ENCODE assay signal across 14 cellular contexts in genomic region chr12:2892246-2892645, GRCh38. TPM values are rescaled to one million over a fixed set of nuclear protein-coding genes. Genes with fewer than 3 reads are reported as not detected.
DNase-seq lines count a peak whose midpoint lies in the region; ATAC-seq and TF ChIP-seq lines count a peak whose summit lies in the region.
"Had no signal": no experiment of that assay in that cellular context is flagged by ENCODE, and none has a peak within 500 bp of the region (broad histone marks: within the 10 kb centered on the region; RNA-seq: fewer than 3 reads in every experiment).

No MANE protein-coding gene starts in this region.

- peak overlapping the region; percentile 80; the same call in 1 of the 2 replicates for H3K4me3 ChIP-seq in PC-9
- peak overlapping the region; percentile 74 to 95 (median 76) for H3K4me3 ChIP-seq in esophagus muscularis mucosa
- H3K4me3 ChIP-seq in skeletal muscle cell (ENCODE audit: low read depth, low read length), result peak overlapping the region; percentile 81
- H3K4me3 ChIP-seq: lung had no signal

- H3K4me1 ChIP-seq in PC-9 (replicated peaks; ENCODE audit: insufficient read depth) (peaks cover 42% of the 10 kb centered on the region), esophagus muscularis mucosa (peaks cover 23 to 64% (median 59%) of the 10 kb centered on the region in 4 donors)

- no peaks in the 10 kb centered on the region for H3K9me3 Mint-ChIP-seq in T-helper 2 cell treated with Interferon-gamma antibody and Interleukin-4, amounts not matched to agents 5 μg/mL and 100 μg/mL, for 36 hours
- H3K9me3 Mint-ChIP-seq: activated T-helper 2 cell treated with anti-CD3 and anti-CD28 coated beads, Interferon-gamma antibody, Interleukin-2, Interleukin-4, amounts not matched to agents 10 μg/mL and 5 μg/mL and 100 μg/mL, durations not matched to agents 14 hours and 24 hours and 36 hours had no signal

- H3K9me2 ChIP-seq in PC-9 (ENCODE audit: insufficient read depth), result no peaks in the 10 kb centered on the region

- peak overlapping the region; percentile 74 for H3K27ac ChIP-seq in PC-9
- H3K27ac ChIP-seq in esophagus muscularis mucosa (replicated peaks in 1 of 4), result peak overlapping the region; percentile 72 to 97 (median 96)

- no peaks in the 10 kb centered on the region; the same call in none of the 2 replicates for H4K20me1 ChIP-seq in PC-9 (ENCODE audit: insufficient read depth)

- WGBS in esophagus muscularis mucosa, result 74% methylated on average over 12 of the region's 12 CpGs

- peak overlapping the region; percentile 38 for H3K4me3 Mint-ChIP-seq in T-helper 2 cell treated with Interferon-gamma antibody and Interleukin-4, amounts not matched to agents 5 μg/mL and 100 μg/mL, for 36 hours

- H3K4me2 ChIP-seq in PC-9, result peak overlapping the region; percentile 85

- ATAC-seq in GM21526 (IDR thresholded peaks at IDR 0.05; ENCODE audit: low FRiP score, unreplicated experiment), result no peak
- ATAC-seq in HG03439 (IDR thresholded peaks at IDR 0.05; ENCODE audit: unreplicated experiment), result no peak

- H3K36me3 ChIP-seq in PC-9 (ENCODE audit: low read depth), result no peaks in the 10 kb centered on the region
- peaks cover 0 to 9% (median 0%) of the 10 kb centered on the region in 4 donors for H3K36me3 ChIP-seq in esophagus muscularis mucosa

- H3K36me3 Mint-ChIP-seq in T-helper 2 cell treated with Interferon-gamma antibody and Interleukin-4, amounts not matched to agents 5 μg/mL and 100 μg/mL, for 36 hours (ENCODE audit: low read depth), result peaks cover 21% of the 10 kb centered on the region

- peaks cover 18% of the 10 kb centered on the region for H3K4me1 Mint-ChIP-seq in T-helper 2 cell treated with Interferon-gamma antibody and Interleukin-4, amounts not matched to agents 5 μg/mL and 100 μg/mL, for 36 hours (ENCODE audit: low read depth)

- no peak overlapping the region for H2AFZ ChIP-seq in PC-9

- no peaks in the 10 kb centered on the region for H3K9me3 ChIP-seq in PC-9 (ENCODE audit: insufficient read depth, low read depth)
- no peaks in the 10 kb centered on the region for H3K9me3 ChIP-seq in esophagus muscularis mucosa

- POLR2A ChIA-PET in PC-9 (lab: Charles Lee; ENCODE audit: unreplicated experiment), result interaction anchor here (0.5 to 0.7 kb wide), 4 partner anchors 8 to 125 kb away, joined by 4 to 22 read pairs (median 6); no protein-coding TSS in a partner anchor

- no peak for DNase-seq in T-helper 2 cell treated with Interferon-gamma antibody and Interleukin-4, amounts not matched to agents 5 μg/mL and 100 μg/mL, for 36 hours (ENCODE audit: low spot score)
- no peak for DNase-seq in T-helper 2 cell
- DNase-seq in PC-9, result no peak
- DNase-seq in esophagus muscularis mucosa (ENCODE audit: extremely low spot score), result no peak
- DNase-seq in skeletal muscle cell (ENCODE audit: low read depth), result no peak
- no peak for DNase-seq in NCI-H2196 treated with DMSO at 0.1 percent for 48 hours (lab: John Stamatoyannopoulos, UW; ENCODE audit: unreplicated experiment)
- DNase-seq: 8988T; NCI-H1092 treated with DMSO at 0.1 percent for 48 hours; stimulated activated CD4-positive, alpha-beta T cell treated with anti-CD3 and anti-CD28 coated beads, Interleukin-15, amount 100 ng/mL, for 24 hours had no signal

- H3K27me3 ChIP-seq in PC-9 (ENCODE audit: insufficient read depth, low read depth) (no peaks in the 10 kb centered on the region), esophagus muscularis mucosa (no peaks in the 10 kb centered on the region)

- TF ChIP-seq CTCF in PC-9 (conservative IDR thresholded peaks at IDR 0.05) (no peak), esophagus muscularis mucosa (IDR thresholded peaks at IDR 0.05) (no peak)

- CTCF ChIA-PET in PC-9 (lab: Charles Lee), result interaction anchor here (0.6 kb wide), 1 partner anchor 1372 kb away, joined by 3 read pairs; no protein-coding TSS in a partner anchor

- BruUV-seq in PC-9 (replicated peaks; lab: Mats Ljungman, UMichigan), result no TSS peak

- no peak overlapping the region for H3K27ac Mint-ChIP-seq in T-helper 2 cell treated with Interferon-gamma antibody and Interleukin-4, amounts not matched to agents 5 μg/mL and 100 μg/mL, for 36 hours
- H3K27ac Mint-ChIP-seq: activated T-helper 2 cell treated with anti-CD3 and anti-CD28 coated beads, Interferon-gamma antibody, Interleukin-2, Interleukin-4, amounts not matched to agents 10 μg/mL and 5 μg/mL and 100 μg/mL, durations not matched to agents 14 hours and 24 hours and 36 hours had no signal

- peaks cover 4% of the 10 kb centered on the region for H3K27me3 Mint-ChIP-seq in T-helper 2 cell treated with Interferon-gamma antibody and Interleukin-4, amounts not matched to agents 5 μg/mL and 100 μg/mL, for 36 hours (ENCODE audit: low read depth)

- TF ChIP-seq POLR2A in esophagus muscularis mucosa (IDR thresholded peaks at IDR 0.05; ENCODE audit: low read depth), result no peak

- H3K79me2 ChIP-seq in PC-9 (ENCODE audit: low read depth), result peaks cover 43% of the 10 kb centered on the region

- peaks cover 46% of the 10 kb centered on the region for H3F3A ChIP-seq in PC-9 (ENCODE audit: insufficient read depth, low read depth)

- no peak for TF ChIP-seq EP300 in esophagus muscularis mucosa (IDR thresholded peaks at IDR 0.05)

- intact Hi-C loops in PC-9 (cut with micrococcal nuclease; ENCODE audit: unreplicated experiment), result no loop called here
- intact Hi-C loops in esophagus muscularis mucosa (cut with DNase I), result no loop called here

RNA-seq across cellular contexts. Expression of gene TULP3, which starts 1.6 kb away (rescaled TPM):
- total RNA-seq in PC-9 (2021) (39.0 and 54.6 TPM in 2 replicates), esophagus muscularis mucosa (10 to 100 TPM; 19.1 to 35.7 (median 27.4) TPM)

RNA-seq across cellular contexts. Expression of gene RHNO1, which starts 15.2 kb away (rescaled TPM):
- 60.1 and 77.9 TPM in 2 replicates for total RNA-seq in PC-9 (2021)
- total RNA-seq in esophagus muscularis mucosa, result 1 to 10 TPM; 7.1 to 9.7 (median 8.9) TPM

RNA-seq across cellular contexts. Expression of gene FOXM1, which starts 15.3 kb away (rescaled TPM):
- total RNA-seq in PC-9 (2021), result 161 and 225 TPM in 2 replicates
- 1 to 10 TPM in 1 of 4 donors, under 1 TPM in 2, not detected in 1; under 0.01 to 1.4 (median 0.17) TPM for total RNA-seq in esophagus muscularis mucosa

RNA-seq across cellular contexts. Expression of gene TEX52, which starts 35.4 kb away (rescaled TPM):
- not detected in 2 replicates for total RNA-seq in PC-9 (2021)
- total RNA-seq in esophagus muscularis mucosa, result not detected
- total RNA-seq: activated T-helper 2 cell treated with anti-CD3 and anti-CD28 coated beads, Interferon-gamma antibody, Interleukin-2, Interleukin-4, amounts not matched to agents 10 μg/mL and 5 μg/mL and 100 μg/mL, durations not matched to agents 14 hours and 24 hours and 36 hours; lung; SK-MEL-5 had no signal

RNA-seq across cellular contexts. Expression of gene NRIP2, which starts 57.4 kb away (rescaled TPM):
- not detected in 2 replicates for total RNA-seq in PC-9 (2021)
- 1 to 10 TPM in 3 of 4 donors, under 1 TPM in 1; 0.83 to 9.7 (median 2.9) TPM for total RNA-seq in esophagus muscularis mucosa
- total RNA-seq: activated T-helper 2 cell treated with anti-CD3 and anti-CD28 coated beads, Interferon-gamma antibody, Interleukin-2, Interleukin-4, amounts not matched to agents 10 μg/mL and 5 μg/mL and 100 μg/mL, durations not matched to agents 14 hours and 24 hours and 36 hours; SK-MEL-5 had no signal

Comparison
In these comparisons a context has a peak if more than half of its experiments do, and no peak if none do; other contexts are left out.
1. RNA of gene FOXM1, which starts 15.3 kb away (total RNA-seq): 161 to 225 TPM in PC-9; under 0.01 to 1.4 TPM in esophagus muscularis mucosa; every median in the first group is over 10 times any median in the second.
2. Peak in every context shown above with its lines, with median percentiles within 50 percentile points of each other: H3K4me3 ChIP-seq.